ENCODE assay signal across 3 cellular contexts in the genomic region with DNA sequence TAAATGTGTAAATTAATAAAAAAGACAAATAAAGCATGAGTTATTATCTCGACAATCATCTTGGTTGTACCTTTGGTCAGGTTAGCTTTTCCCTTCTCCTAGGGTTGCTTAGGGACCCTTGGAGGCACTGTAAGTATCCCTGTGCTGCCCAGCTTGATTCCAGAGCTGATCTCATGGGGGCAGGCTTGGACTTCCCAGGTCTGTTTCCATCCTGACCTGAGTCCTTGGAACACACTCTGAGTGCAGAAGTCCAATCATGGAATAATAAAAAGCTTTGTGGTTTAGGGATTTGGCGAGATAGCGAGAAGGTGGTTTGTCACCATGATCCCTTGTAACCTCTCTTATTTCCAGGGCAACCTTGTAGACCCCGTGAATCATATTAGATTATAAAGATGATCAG.
TF ChIP-seq lines count a peak whose summit lies in the region.

No MANE protein-coding gene starts in this region.

TF ChIP-seq in SK-N-SH, 30 proteins besides CTCF, POLR2A, EP300 and RAD21:
- TF ChIP-seq TEAD4 (IDR thresholded peaks at IDR 0.05; ENCODE audit: borderline replicate concordance, insufficient read depth) (no peak), POLR2AphosphoS5 (IDR thresholded peaks at IDR 0.05; ENCODE audit: low read depth, low read length) (no peak), NRF1 (IDR thresholded peaks at IDR 0.05; ENCODE audit: low read depth, low read length) (no peak), TCF12 (IDR thresholded peaks at IDR 0.05) (no peak), YY1 (IDR thresholded peaks at IDR 0.05; ENCODE audit: low read depth) (no peak), TAF1 (IDR thresholded peaks at IDR 0.05; ENCODE audit: borderline replicate concordance, low read depth, low read length) (no peak)
- TF ChIP-seq, protein P1, sequence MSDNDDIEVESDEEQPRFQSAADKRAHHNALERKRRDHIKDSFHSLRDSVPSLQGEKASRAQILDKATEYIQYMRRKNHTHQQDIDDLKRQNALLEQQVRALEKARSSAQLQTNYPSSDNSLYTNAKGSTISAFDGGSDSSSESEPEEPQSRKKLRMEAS (IDR thresholded peaks at IDR 0.05; ENCODE audit: low read depth), result no peak
- TF ChIP-seq, protein P2, sequence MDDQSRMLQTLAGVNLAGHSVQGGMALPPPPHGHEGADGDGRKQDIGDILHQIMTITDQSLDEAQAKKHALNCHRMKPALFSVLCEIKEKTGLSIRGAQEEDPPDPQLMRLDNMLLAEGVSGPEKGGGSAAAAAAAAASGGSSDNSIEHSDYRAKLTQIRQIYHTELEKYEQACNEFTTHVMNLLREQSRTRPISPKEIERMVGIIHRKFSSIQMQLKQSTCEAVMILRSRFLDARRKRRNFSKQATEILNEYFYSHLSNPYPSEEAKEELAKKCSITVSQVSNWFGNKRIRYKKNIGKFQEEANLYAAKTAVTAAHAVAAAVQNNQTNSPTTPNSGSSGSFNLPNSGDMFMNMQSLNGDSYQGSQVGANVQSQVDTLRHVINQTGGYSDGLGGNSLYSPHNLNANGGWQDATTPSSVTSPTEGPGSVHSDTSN (IDR thresholded peaks at IDR 0.05), result no peak

TF ChIP-seq in SK-N-SH treated with all-trans-retinoic acid at 6 μM for 48 hours, 23 proteins besides CTCF, POLR2A, EP300 and RAD21:
- TF ChIP-seq ZNF70 (CRISPR knock-in tag; IDR thresholded peaks at IDR 0.05) (no peak), OSR1 (CRISPR knock-in tag; IDR thresholded peaks at IDR 0.05) (no peak), RARB (CRISPR knock-in tag; IDR thresholded peaks at IDR 0.05) (no peak), TCF4 (CRISPR knock-in tag; IDR thresholded peaks at IDR 0.05; ENCODE audit: borderline replicate concordance) (no peak), ARNTL (CRISPR knock-in tag; IDR thresholded peaks at IDR 0.05; ENCODE audit: borderline replicate concordance, low read depth) (no peak), CSDC2 (CRISPR knock-in tag; IDR thresholded peaks at IDR 0.05) (no peak), BACH2 (CRISPR knock-in tag; IDR thresholded peaks at IDR 0.05; ENCODE audit: borderline replicate concordance) (no peak), ZFP3 (CRISPR knock-in tag; IDR thresholded peaks at IDR 0.05) (no peak), SNAI2 (CRISPR knock-in tag; IDR thresholded peaks at IDR 0.05) (no peak), PPARA (CRISPR knock-in tag; IDR thresholded peaks at IDR 0.05; ENCODE audit: borderline replicate concordance) (no peak)
- TF ChIP-seq, protein P3, sequence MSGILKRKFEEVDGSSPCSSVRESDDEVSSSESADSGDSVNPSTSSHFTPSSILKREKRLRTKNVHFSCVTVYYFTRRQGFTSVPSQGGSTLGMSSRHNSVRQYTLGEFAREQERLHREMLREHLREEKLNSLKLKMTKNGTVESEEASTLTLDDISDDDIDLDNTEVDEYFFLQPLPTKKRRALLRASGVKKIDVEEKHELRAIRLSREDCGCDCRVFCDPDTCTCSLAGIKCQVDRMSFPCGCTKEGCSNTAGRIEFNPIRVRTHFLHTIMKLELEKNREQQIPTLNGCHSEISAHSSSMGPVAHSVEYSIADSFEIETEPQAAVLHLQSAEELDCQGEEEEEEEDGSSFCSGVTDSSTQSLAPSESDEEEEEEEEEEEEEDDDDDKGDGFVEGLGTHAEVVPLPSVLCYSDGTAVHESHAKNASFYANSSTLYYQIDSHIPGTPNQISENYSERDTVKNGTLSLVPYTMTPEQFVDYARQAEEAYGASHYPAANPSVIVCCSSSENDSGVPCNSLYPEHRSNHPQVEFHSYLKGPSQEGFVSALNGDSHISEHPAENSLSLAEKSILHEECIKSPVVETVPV (CRISPR knock-in tag; IDR thresholded peaks at IDR 0.05), result no peak
- TF ChIP-seq, protein P4, sequence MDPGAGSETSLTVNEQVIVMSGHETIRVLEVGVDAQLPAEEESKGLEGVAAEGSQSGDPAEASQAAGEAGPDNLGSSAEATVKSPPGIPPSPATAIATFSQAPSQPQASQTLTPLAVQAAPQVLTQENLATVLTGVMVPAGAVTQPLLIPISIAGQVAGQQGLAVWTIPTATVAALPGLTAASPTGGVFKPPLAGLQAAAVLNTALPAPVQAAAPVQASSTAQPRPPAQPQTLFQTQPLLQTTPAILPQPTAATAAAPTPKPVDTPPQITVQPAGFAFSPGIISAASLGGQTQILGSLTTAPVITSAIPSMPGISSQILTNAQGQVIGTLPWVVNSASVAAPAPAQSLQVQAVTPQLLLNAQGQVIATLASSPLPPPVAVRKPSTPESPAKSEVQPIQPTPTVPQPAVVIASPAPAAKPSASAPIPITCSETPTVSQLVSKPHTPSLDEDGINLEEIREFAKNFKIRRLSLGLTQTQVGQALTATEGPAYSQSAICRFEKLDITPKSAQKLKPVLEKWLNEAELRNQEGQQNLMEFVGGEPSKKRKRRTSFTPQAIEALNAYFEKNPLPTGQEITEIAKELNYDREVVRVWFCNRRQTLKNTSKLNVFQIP (CRISPR knock-in tag; IDR thresholded peaks at IDR 0.05; ENCODE audit: borderline replicate concordance, low read depth), result no peak

TF ChIP-seq in WTC11, 78 proteins besides CTCF, POLR2A, EP300 and RAD21:
- no peak for TF ChIP-seq MXD4 (CRISPR knock-in tag; IDR thresholded peaks at IDR 0.05; ENCODE audit: borderline replicate concordance)
- TF ChIP-seq, protein P1 (CRISPR knock-in tag; IDR thresholded peaks at IDR 0.05), result no peak
- no peak for TF ChIP-seq RORB (CRISPR knock-in tag; IDR thresholded peaks at IDR 0.05)
- TF ChIP-seq, protein P5, sequence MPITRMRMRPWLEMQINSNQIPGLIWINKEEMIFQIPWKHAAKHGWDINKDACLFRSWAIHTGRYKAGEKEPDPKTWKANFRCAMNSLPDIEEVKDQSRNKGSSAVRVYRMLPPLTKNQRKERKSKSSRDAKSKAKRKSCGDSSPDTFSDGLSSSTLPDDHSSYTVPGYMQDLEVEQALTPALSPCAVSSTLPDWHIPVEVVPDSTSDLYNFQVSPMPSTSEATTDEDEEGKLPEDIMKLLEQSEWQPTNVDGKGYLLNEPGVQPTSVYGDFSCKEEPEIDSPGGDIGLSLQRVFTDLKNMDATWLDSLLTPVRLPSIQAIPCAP (CRISPR knock-in tag; IDR thresholded peaks at IDR 0.05), result no peak
- no peak for TF ChIP-seq ZNF317 (CRISPR knock-in tag; IDR thresholded peaks at IDR 0.05; ENCODE audit: borderline replicate concordance, low read depth)
- no peak for TF ChIP-seq ZNF671 (CRISPR knock-in tag; IDR thresholded peaks at IDR 0.05)
- no peak for TF ChIP-seq EMX1 (CRISPR knock-in tag; IDR thresholded peaks at IDR 0.05)
- TF ChIP-seq ZNF416 (CRISPR knock-in tag; IDR thresholded peaks at IDR 0.05), result no peak
- no peak for TF ChIP-seq ELF4 (CRISPR knock-in tag; IDR thresholded peaks at IDR 0.05; ENCODE audit: low read depth)
- no peak for TF ChIP-seq SMAD4 (CRISPR knock-in tag; IDR thresholded peaks at IDR 0.05)
- TF ChIP-seq ZNF121 (CRISPR knock-in tag; IDR thresholded peaks at IDR 0.05), result no peak
- no peak for TF ChIP-seq NR2C2 (CRISPR knock-in tag; IDR thresholded peaks at IDR 0.05)
- TF ChIP-seq, protein P6, sequence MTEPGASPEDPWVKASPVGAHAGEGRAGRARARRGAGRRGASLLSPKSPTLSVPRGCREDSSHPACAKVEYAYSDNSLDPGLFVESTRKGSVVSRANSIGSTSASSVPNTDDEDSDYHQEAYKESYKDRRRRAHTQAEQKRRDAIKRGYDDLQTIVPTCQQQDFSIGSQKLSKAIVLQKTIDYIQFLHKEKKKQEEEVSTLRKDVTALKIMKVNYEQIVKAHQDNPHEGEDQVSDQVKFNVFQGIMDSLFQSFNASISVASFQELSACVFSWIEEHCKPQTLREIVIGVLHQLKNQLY (CRISPR knock-in tag; IDR thresholded peaks at IDR 0.05), result no peak
